Comparison of ENCODE assay signal across 9 cellular contexts in the genomic region with DNA sequence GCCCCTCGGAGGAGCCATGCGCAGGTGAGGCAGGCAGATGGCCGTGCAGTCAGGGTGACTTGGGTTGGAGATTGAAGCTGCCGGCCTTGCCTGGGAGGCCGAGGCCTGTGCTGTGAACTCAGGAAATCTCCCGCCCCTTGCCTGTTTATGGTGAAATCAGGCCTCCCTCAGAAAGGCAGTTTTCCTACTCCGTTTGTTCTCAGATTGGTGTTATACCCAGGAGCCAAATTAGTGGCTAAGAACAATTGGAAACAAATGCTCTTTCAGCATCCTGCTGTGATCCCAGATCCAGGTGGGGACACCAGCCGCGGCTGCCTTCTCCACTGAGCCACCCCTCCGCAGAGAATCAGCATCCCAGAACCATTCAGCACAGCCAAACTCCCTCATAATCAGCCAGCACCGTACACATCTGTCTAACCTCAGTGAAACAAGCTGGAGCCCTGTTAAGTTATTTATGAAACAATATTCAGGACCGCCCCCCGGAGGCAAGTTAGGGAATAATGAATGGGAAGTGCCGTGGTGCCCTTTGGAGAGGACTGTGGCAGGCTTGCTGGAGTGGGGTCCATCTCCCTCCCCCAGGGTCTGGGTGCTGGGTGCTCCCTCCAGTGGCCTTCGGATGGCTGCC. TPM values are rescaled to one million over a fixed set of nuclear protein-coding genes. Genes with fewer than 3 reads are reported as not detected.
A peak's percentile ranks its signal among the peaks of the same experiment; 100 is the strongest.
DNase-seq lines count a peak whose midpoint lies in the region; ATAC-seq and TF ChIP-seq lines count a peak whose summit lies in the region.
"Had no signal": no experiment of that assay in that cellular context is flagged by ENCODE, and none has a peak within 500 bp of the region (broad histone marks: within the 10 kb centered on the region; RNA-seq: fewer than 3 reads in every experiment).

No MANE protein-coding gene starts in this region.

- H3K9ac ChIP-seq in fibroblast of lung (ENCODE audit: insufficient read depth, low read length): no peak overlapping the region

- no peaks in the 10 kb centered on the region for H3K9me3 ChIP-seq in fibroblast of lung (ENCODE audit: control insufficient read depth, insufficient read depth, low read depth, low read length)
- no peaks in the 10 kb centered on the region for H3K9me3 ChIP-seq in effector memory CD4-positive, alpha-beta T cell (ENCODE audit: control insufficient read depth, low read length)

- peaks cover 88% of the 10 kb centered on the region for H3K4me1 Mint-ChIP-seq in nephron

- H3K9me3 Mint-ChIP-seq in nephron: no peaks in the 10 kb centered on the region

- no peak overlapping the region for H2AFZ ChIP-seq in fibroblast of lung (ENCODE audit: low read length)

- TF ChIP-seq CTCF in fibroblast of lung (conservative IDR thresholded peaks at IDR 0.05 in 1 of 2, IDR thresholded peaks at IDR 0.05 in 1 of 2; ENCODE audit: low read depth in 1 of 2, low read length in 2 of 2) (peak in 1 of 2 donors; percentile 51), nephron (IDR thresholded peaks at IDR 0.05; ENCODE audit: unreplicated experiment in 3 of 3) (peak; percentile 14 to 36 (median 33))

- ATAC-seq in GM19328 (IDR thresholded peaks at IDR 0.05; ENCODE audit: unreplicated experiment): no peak

- peak overlapping the region; percentile 37 to 80 (median 70) for H3K27ac Mint-ChIP-seq in nephron

- H3K4me2 ChIP-seq in fibroblast of lung (ENCODE audit: extremely low read depth, insufficient read depth, low read length): no peak overlapping the region

- no peaks in the 10 kb centered on the region for H3K36me3 ChIP-seq in fibroblast of lung (ENCODE audit: control insufficient read depth, insufficient read depth, low read length)
- no peaks in the 10 kb centered on the region for H3K36me3 ChIP-seq in effector memory CD4-positive, alpha-beta T cell (ENCODE audit: control insufficient read depth, insufficient read depth, low read length)

- H3K4me1 ChIP-seq in fibroblast of lung (ENCODE audit: control insufficient read depth, extremely low read depth, insufficient read depth, low read length): no peaks in the 10 kb centered on the region
- H3K4me1 ChIP-seq in effector memory CD4-positive, alpha-beta T cell (ENCODE audit: control insufficient read depth, insufficient read depth, low read length, poor library complexity, severe bottlenecking): no peaks in the 10 kb centered on the region

- in situ Hi-C loops in KBM-7 (cut with MboI; ENCODE audit: low pct_unique_long_range_greater_than_20kb, low sequenced_read_pairs): no loop called here

- no peak overlapping the region for H3K27ac ChIP-seq in fibroblast of lung (ENCODE audit: insufficient read depth, low read length)
- no peak overlapping the region for H3K27ac ChIP-seq in effector memory CD4-positive, alpha-beta T cell (ENCODE audit: insufficient read depth, low read length, poor library complexity, severe bottlenecking)

- peak overlapping the region in 2 of 3 experiments; percentile 11 to 25 for H3K4me3 Mint-ChIP-seq in nephron

- no peaks in the 10 kb centered on the region for H3K27me3 ChIP-seq in fibroblast of lung (ENCODE audit: control insufficient read depth, insufficient read depth, low read length)
- H3K27me3 ChIP-seq in effector memory CD4-positive, alpha-beta T cell (replicated peaks; ENCODE audit: control insufficient read depth, insufficient read depth, low read length, poor library complexity, severe bottlenecking): no peaks in the 10 kb centered on the region

- peak; percentile 71 for DNase-seq in DMS 273 (lab: John Stamatoyannopoulos, UW; ENCODE audit: unreplicated experiment)
- DNase-seq in NCI-H526 treated with DMSO at 0.1 percent for 48 hours (lab: John Stamatoyannopoulos, UW): peak; percentile 12
- DNase-seq in fibroblast of lung (ENCODE audit: low read depth in 2 of 2): peak; percentile 14 to 60
- no peak for DNase-seq in effector memory CD4-positive, alpha-beta T cell
- no peak for DNase-seq in NOMO-1 treated with dmso at 0.1 percent for 144 hours (lab: John Stamatoyannopoulos, UW; ENCODE audit: unreplicated experiment)
- DNase-seq in KBM-7: no peak

- peaks cover 10% of the 10 kb centered on the region for H3K27me3 Mint-ChIP-seq in nephron (ENCODE audit: low read depth)

- no peak overlapping the region for H3K4me3 ChIP-seq in fibroblast of lung (replicated peaks in 1 of 4; ENCODE audit: control extremely low read depth in 1 of 4, insufficient read depth in 1 of 4, low read depth in 3 of 4, low read length in 4 of 4)
- no peak overlapping the region for H3K4me3 ChIP-seq in effector memory CD4-positive, alpha-beta T cell (ENCODE audit: insufficient read depth, low read depth, low read length, poor library complexity, severe bottlenecking)

- H3K36me3 Mint-ChIP-seq in nephron (ENCODE audit: low read depth): no peaks in the 10 kb centered on the region

- H4K20me1 ChIP-seq in fibroblast of lung (ENCODE audit: control insufficient read depth, extremely low read depth, insufficient read depth, low read length): no peaks in the 10 kb centered on the region

- H3K79me2 ChIP-seq in fibroblast of lung (ENCODE audit: control insufficient read depth, insufficient read depth, low read length): no peaks in the 10 kb centered on the region

RNA-seq across cellular contexts. Expression of a gene that starts 60.0 kb away (rescaled TPM):
- 0.33 and 1.0 TPM in 2 replicates for total RNA-seq in fibroblast of lung
- polyA plus RNA-seq in fibroblast of lung: 1.5 and 2.2 TPM in 2 replicates
- 1.2 and 3.7 TPM in 2 replicates for polyA plus RNA-seq in fibroblast of lung (2012)
- 4.9 and 7.3 TPM in 2 replicates for polyA minus RNA-seq in fibroblast of lung (ENCODE audit: low replicate concordance)
- total RNA-seq: NCI-H460 had no signal

Comparison
In these comparisons a context has a peak if more than half of its experiments do, and no peak if none do; other contexts are left out.
1. DNase-seq: peak in DMS 273 (single experiment), NCI-H526 treated with DMSO at 0.1 percent for 48 hours (single experiment) and fibroblast of lung (2 of 2); none in effector memory CD4-positive, alpha-beta T cell (0 of 3), NOMO-1 treated with dmso at 0.1 percent for 144 hours (single experiment) and KBM-7 (single experiment).